13 cellular contexts compared by ENCODE assay signal in genomic region chr20:62605996-62606395, GRCh38. TPM values are rescaled to one million over a fixed set of nuclear protein-coding genes. Genes with fewer than 3 reads are reported as not detected.
DNase-seq lines count a peak whose midpoint lies in the region; ATAC-seq and TF ChIP-seq lines count a peak whose summit lies in the region.
"Had no signal": no experiment of that assay in that cellular context is flagged by ENCODE, and none has a peak within 500 bp of the region (broad histone marks: within the 10 kb centered on the region; RNA-seq: fewer than 3 reads in every experiment).

No MANE protein-coding gene starts in this region.

- TF ChIP-seq CTCF in neutrophil (IDR thresholded peaks at IDR 0.05), result no peak
- no peak for TF ChIP-seq CTCF in omental fat pad (IDR thresholded peaks at IDR 0.05)

- H3K27ac Mint-ChIP-seq in dendritic cell treated with granulocyte-macrophage colony-stimulating factor and Interleukin-4, amounts not matched to agents 40 ng/mL and 50 ng/mL, for 4 days, result peak overlapping the region; percentile 73
- H3K27ac Mint-ChIP-seq: activated CD4-positive, alpha-beta memory T cell treated with anti-CD3 and anti-CD28 coated beads for 36 hours had no signal

- H3K4me1 Mint-ChIP-seq in dendritic cell treated with granulocyte-macrophage colony-stimulating factor and Interleukin-4, amounts not matched to agents 40 ng/mL and 50 ng/mL, for 4 days (ENCODE audit: low read depth), result peaks cover 85% of the 10 kb centered on the region

- peaks cover 8% of the 10 kb centered on the region for H3K9me3 Mint-ChIP-seq in dendritic cell treated with granulocyte-macrophage colony-stimulating factor and Interleukin-4, amounts not matched to agents 40 ng/mL and 50 ng/mL, for 4 days

- peak overlapping the region; percentile 100 for H3K27ac ChIP-seq in neutrophil
- H3K27ac ChIP-seq: dorsolateral prefrontal cortex, pancreas, transverse colon had no signal

- no peaks in the 10 kb centered on the region for H3K36me3 Mint-ChIP-seq in dendritic cell treated with granulocyte-macrophage colony-stimulating factor and Interleukin-4, amounts not matched to agents 40 ng/mL and 50 ng/mL, for 4 days (ENCODE audit: low read depth)
- H3K36me3 Mint-ChIP-seq: activated CD4-positive, alpha-beta memory T cell treated with anti-CD3 and anti-CD28 coated beads for 36 hours had no signal

- H3K27me3 ChIP-seq in neutrophil, result no peaks in the 10 kb centered on the region

- peaks cover 3% of the 10 kb centered on the region for H3K27me3 Mint-ChIP-seq in dendritic cell treated with granulocyte-macrophage colony-stimulating factor and Interleukin-4, amounts not matched to agents 40 ng/mL and 50 ng/mL, for 4 days

- DNase-seq in CD1c-positive myeloid dendritic cell (ENCODE audit: extremely low spot score) (peak; percentile 66), NAMALWA (ENCODE audit: low spot score) (peak; percentile 83), omental fat pad (ENCODE audit: low spot score) (no peak), DMS53 (lab: John Stamatoyannopoulos, UW) (no peak), NCI-H2196 (lab: John Stamatoyannopoulos, UW; ENCODE audit: unreplicated experiment) (no peak)
- DNase-seq: activated CD4-positive, alpha-beta memory T cell treated with anti-CD3 and anti-CD28 coated beads for 36 hours; DND-41; dorsolateral prefrontal cortex; transverse colon had no signal

- no peak overlapping the region for H3K4me3 Mint-ChIP-seq in dendritic cell treated with granulocyte-macrophage colony-stimulating factor and Interleukin-4, amounts not matched to agents 40 ng/mL and 50 ng/mL, for 4 days
- H3K4me3 Mint-ChIP-seq: activated CD4-positive, alpha-beta memory T cell treated with anti-CD3 and anti-CD28 coated beads for 36 hours had no signal

- intact Hi-C loops in dendritic cell treated with granulocyte-macrophage colony-stimulating factor and Interleukin-4, amounts not matched to agents 40 ng/mL and 50 ng/mL, for 4 days (cut with micrococcal nuclease), result no loop called here

- ATAC-seq in GM19035 (IDR thresholded peaks at IDR 0.05; ENCODE audit: unreplicated experiment), result no peak
- ATAC-seq in omental fat pad (ENCODE audit: low FRiP score), result no peak

- peak overlapping the region; percentile 27 to 70 for H3K4me3 ChIP-seq in neutrophil (ENCODE audit: low read depth in 1 of 2, low read length in 1 of 2)
- H3K4me3 ChIP-seq: dorsolateral prefrontal cortex, pancreas, transverse colon had no signal

- H3K4me1 ChIP-seq in neutrophil (ENCODE audit: control insufficient read depth in 1 of 2, insufficient read depth in 1 of 2, low read depth in 1 of 2, low read length in 1 of 2), result peaks cover 69 to 74% of the 10 kb centered on the region in 2 experiments

- H3K36me3 ChIP-seq in neutrophil, result no peaks in the 10 kb centered on the region
- H3K36me3 ChIP-seq: pancreas, transverse colon had no signal

- no peaks in the 10 kb centered on the region for H3K9me3 ChIP-seq in neutrophil
- H3K9me3 ChIP-seq: pancreas, transverse colon had no signal

RNA-seq across cellular contexts. Expression of gene SLCO4A1, which starts 36.3 kb away (rescaled TPM):
- total RNA-seq in omental fat pad, result 10 to 100 TPM; 26.1 to 67.4 (median 55.6) TPM

Comparison
In these comparisons a context has a peak if more than half of its experiments do, and no peak if none do; other contexts are left out.
1. DNase-seq: peak in CD1c-positive myeloid dendritic cell (single experiment) and NAMALWA (single experiment); none in omental fat pad (single experiment), DMS53 (single experiment) and NCI-H2196 (single experiment).